ENCODE assay signal across 23 cellular contexts in genomic region chrX:120759685-120760084, GRCh38.
"Had no signal": no experiment of that assay in that cellular context is flagged by ENCODE, and none has a peak within 500 bp of the region (broad histone marks: within the 10 kb centered on the region; RNA-seq: fewer than 3 reads in every experiment).

No MANE protein-coding gene starts in this region.

- H3K9me3 Mint-ChIP-seq: activated CD4-positive, alpha-beta memory T cell treated with anti-CD3 and anti-CD28 coated beads, Interleukin-2, amount 10 ng/mL, durations not matched to agents 7 days and 5 days; activated naive CD4-positive, alpha-beta T cell treated with anti-CD3 and anti-CD28 coated beads, Interleukin-2, amount 50 U/mL, for 72 hours; natural killer cell treated with Interleukin-12 subunit alpha and Interleukin-12 subunit beta and Interleukin-15 and Interleukin-18, amount 100 ng/mL, for 72 hours; T-helper 2 cell treated with Interferon-gamma antibody and Interleukin-4, amounts not matched to agents 5 μg/mL and 100 μg/mL, for 36 hours had no signal

- H3K36me3 Mint-ChIP-seq: activated naive CD4-positive, alpha-beta T cell treated with anti-CD3 and anti-CD28 coated beads, Interleukin-2, amount 50 U/mL, for 72 hours; natural killer cell treated with Interleukin-12 subunit alpha and Interleukin-12 subunit beta and Interleukin-15 and Interleukin-18, amount 100 ng/mL, for 72 hours had no signal

- H3K36me3 ChIP-seq: lower lobe of right lung, sigmoid colon, upper lobe of right lung, WERI-Rb-1 had no signal

- H3K4me3 ChIP-seq: lower lobe of right lung, sigmoid colon, smooth muscle cell, testis, upper lobe of right lung had no signal

- ATAC-seq: activated naive CD4-positive, alpha-beta T cell treated with anti-CD3 and anti-CD28 coated beads, Interleukin-2, amount 50 U/mL, for 72 hours; foreskin keratinocyte; left lobe of liver; lower lobe of right lung; upper lobe of right lung had no signal

- DNase-seq: activated CD4-positive, alpha-beta memory T cell treated with anti-CD3 and anti-CD28 coated beads, Interleukin-2, amount 10 ng/mL, durations not matched to agents 7 days and 5 days; activated CD4-positive, CD25-positive, alpha-beta regulatory T cell treated with anti-CD3 and anti-CD28 coated beads, Interleukin-2, amount 50 U/mL, for 72 hours; activated T-cell treated with anti-CD3 and anti-CD28 coated beads, Interleukin-2, amount 50 U/mL, for 1 hour; central memory CD4-positive, alpha-beta T cell; effector memory CD4-positive, alpha-beta T cell; foreskin keratinocyte; kidney; lower lobe of right lung; retina; sigmoid colon; stimulated activated CD4-positive, alpha-beta T cell treated with anti-CD3 and anti-CD28 coated beads, Interleukin-15, amount 100 ng/mL, for 24 hours; stimulated activated CD8-positive, alpha-beta memory T cell treated with anti-CD3 and anti-CD28 coated beads, Interleukin-4, amount 100 ng/mL, for 48 hours; stimulated activated naive CD4-positive, alpha-beta T cell; SW 1271; testis; upper lobe of right lung; WERI-Rb-1 had no signal

- H3K4me3 Mint-ChIP-seq: activated CD4-positive, alpha-beta memory T cell treated with anti-CD3 and anti-CD28 coated beads, Interleukin-2, amount 10 ng/mL, durations not matched to agents 7 days and 5 days; natural killer cell treated with Interleukin-12 subunit alpha and Interleukin-12 subunit beta and Interleukin-15 and Interleukin-18, amount 100 ng/mL, for 72 hours; T-helper 2 cell treated with Interferon-gamma antibody and Interleukin-4, amounts not matched to agents 5 μg/mL and 100 μg/mL, for 36 hours had no signal

- H3K27me3 Mint-ChIP-seq: activated CD4-positive, alpha-beta memory T cell treated with anti-CD3 and anti-CD28 coated beads, Interleukin-2, amount 10 ng/mL, durations not matched to agents 7 days and 5 days had no signal

- H3K27me3 ChIP-seq: foreskin keratinocyte, sigmoid colon, testis, upper lobe of right lung had no signal

- H3K4me1 ChIP-seq: foreskin keratinocyte, lower lobe of right lung, sigmoid colon, testis, upper lobe of right lung had no signal

- H3K9me3 ChIP-seq: lower lobe of right lung, sigmoid colon, testis, upper lobe of right lung had no signal

- H3K4me2 ChIP-seq: smooth muscle cell had no signal

- H3K27ac ChIP-seq: foreskin keratinocyte, lower lobe of right lung, sigmoid colon, testis, upper lobe of right lung, WERI-Rb-1 had no signal

- H3K27ac Mint-ChIP-seq: activated CD4-positive, alpha-beta memory T cell treated with anti-CD3 and anti-CD28 coated beads, Interleukin-2, amount 10 ng/mL, durations not matched to agents 7 days and 5 days; natural killer cell treated with Interleukin-12 subunit alpha and Interleukin-12 subunit beta and Interleukin-15 and Interleukin-18, amount 100 ng/mL, for 72 hours; progenitor cell of endocrine pancreas; T-helper 2 cell treated with Interferon-gamma antibody and Interleukin-4, amounts not matched to agents 5 μg/mL and 100 μg/mL, for 36 hours had no signal
